Comparison of ENCODE assay signal across 2 cellular contexts in the genomic region with DNA sequence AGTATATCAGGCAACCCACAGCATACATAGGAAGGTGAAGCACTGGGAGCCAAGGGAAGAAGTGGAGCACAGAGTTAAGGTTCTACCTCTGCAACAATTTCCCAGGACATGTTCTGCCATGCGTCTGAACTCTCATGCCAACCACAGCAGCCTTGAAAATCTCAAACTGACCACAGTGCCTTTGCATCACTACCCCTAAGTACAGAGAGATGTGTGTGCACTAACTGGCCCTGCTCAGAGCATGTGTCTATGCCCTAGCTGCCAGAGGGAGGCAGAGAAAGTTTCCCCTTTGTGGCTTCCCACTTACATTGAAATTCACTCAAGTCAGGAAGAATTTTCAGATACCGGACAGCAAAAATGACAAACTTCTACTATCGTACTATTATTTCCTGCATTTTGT.
A peak's percentile ranks its signal among the peaks of the same experiment; 100 is the strongest.
TF ChIP-seq lines count a peak whose summit lies in the region.

No MANE protein-coding gene starts in this region.

TF ChIP-seq in A549, 52 proteins besides CTCF, POLR2A, EP300 and RAD21:
- TF ChIP-seq HOXA7 (CRISPR knock-in tag; IDR thresholded peaks at IDR 0.05) = no peak
- TF ChIP-seq MAZ (IDR thresholded peaks at IDR 0.05; ENCODE audit: borderline replicate concordance, low read depth, low read length) = no peak
- no peak for TF ChIP-seq RARB (CRISPR knock-in tag; IDR thresholded peaks at IDR 0.05)
- no peak for TF ChIP-seq JUNB (IDR thresholded peaks at IDR 0.05)

TF ChIP-seq in K562, 482 proteins besides CTCF, POLR2A, EP300 and RAD21:
- TF ChIP-seq CBX1 (IDR thresholded peaks at IDR 0.05; ENCODE audit: low read depth) = no peak
- peak; percentile 74 for TF ChIP-seq RBM25 (IDR thresholded peaks at IDR 0.05; ENCODE audit: low read depth, low read length, severe bottlenecking)
